Comparison of ENCODE assay signal across 22 cellular contexts in the genomic region with DNA sequence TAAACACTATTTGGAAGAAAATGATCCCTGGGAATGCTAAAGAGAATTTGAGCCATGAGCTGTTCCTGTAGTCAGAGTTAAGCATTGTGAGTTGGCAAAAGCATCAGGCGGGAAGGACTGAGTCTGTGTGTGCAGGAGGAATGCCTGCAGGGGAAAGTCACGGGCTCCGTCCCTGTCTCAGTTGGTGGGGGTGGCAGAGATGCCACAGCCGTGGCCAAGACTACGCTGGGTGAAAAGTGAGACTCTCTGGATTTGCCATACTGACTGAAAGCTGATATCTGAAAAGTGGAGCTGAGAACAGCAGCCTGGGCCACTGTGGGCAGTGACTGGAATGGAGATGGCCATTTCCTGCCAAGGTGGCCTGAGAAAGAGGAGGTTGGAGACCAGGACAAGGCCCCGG. TPM values are rescaled to one million over a fixed set of nuclear protein-coding genes. Genes with fewer than 3 reads are reported as not detected.
DNase-seq lines count a peak whose midpoint lies in the region; ATAC-seq and TF ChIP-seq lines count a peak whose summit lies in the region.
"Had no signal": no experiment of that assay in that cellular context is flagged by ENCODE, and none has a peak within 500 bp of the region (broad histone marks: within the 10 kb centered on the region; RNA-seq: fewer than 3 reads in every experiment).

No MANE protein-coding gene starts in this region.

- peaks cover under 1% of the 10 kb centered on the region for H3K27me3 Mint-ChIP-seq in activated CD8-positive, alpha-beta memory T cell treated with anti-CD3 and anti-CD28 coated beads, Interleukin-2, amount 10 ng/mL, durations not matched to agents 7 days and 5 days
- H3K27me3 Mint-ChIP-seq in naive B cell = no peaks in the 10 kb centered on the region
- peaks cover 7% of the 10 kb centered on the region for H3K27me3 Mint-ChIP-seq in stimulated activated naive CD8-positive, alpha-beta T cell treated with anti-CD3 and anti-CD28 coated beads, Interleukin-15, amount 100 ng/mL, for 72 hours

- TF ChIP-seq CTCF in OCI-LY3 (IDR thresholded peaks at IDR 0.05; ENCODE audit: low read depth, low read length) = no peak

- H3K9me3 Mint-ChIP-seq in activated CD8-positive, alpha-beta memory T cell treated with anti-CD3 and anti-CD28 coated beads, Interleukin-2, amount 10 ng/mL, durations not matched to agents 7 days and 5 days (ENCODE audit: low read depth) = no peaks in the 10 kb centered on the region
- H3K9me3 Mint-ChIP-seq in naive B cell = no peaks in the 10 kb centered on the region
- no peaks in the 10 kb centered on the region for H3K9me3 Mint-ChIP-seq in stimulated activated naive CD8-positive, alpha-beta T cell treated with anti-CD3 and anti-CD28 coated beads, Interleukin-15, amount 100 ng/mL, for 72 hours

- H3K27ac ChIP-seq in OCI-LY3 (ENCODE audit: low read length) = peak overlapping the region; percentile 17; the same call in 1 of the 2 replicates

- peaks cover 95% of the 10 kb centered on the region for H4K20me1 ChIP-seq in OCI-LY3 (ENCODE audit: insufficient read depth, low read length)

- no peak overlapping the region for H3K4me3 ChIP-seq in OCI-LY3 (ENCODE audit: low read length)
- H3K4me3 ChIP-seq: HAP-1, K562 had no signal

- DNase-seq in activated CD8-positive, alpha-beta memory T cell treated with anti-CD3 and anti-CD28 coated beads, Interleukin-2, amount 50 U/mL, for 48 hours = peak; percentile 18
- no peak for DNase-seq in activated CD8-positive, alpha-beta memory T cell treated with anti-CD3 and anti-CD28 coated beads, Interleukin-2, amount 10 ng/mL, durations not matched to agents 7 days and 5 days
- DNase-seq in naive B cell = no peak
- peak; percentile 29 for DNase-seq in ureter (ENCODE audit: low spot score)
- no peak for DNase-seq in glomerular visceral epithelial cell (ENCODE audit: extremely low spot score)
- no peak for DNase-seq in stimulated activated naive CD8-positive, alpha-beta T cell treated with anti-CD3 and anti-CD28 coated beads, Interleukin-15, amount 100 ng/mL, for 72 hours
- DNase-seq: 8988T, EL, GF-D8, NCI-H1092, NCI-H1436, NCI-H187 treated with DMSO at 0.1 percent for 48 hours, NCI-H2227 treated with DMSO at 0.1 percent for 48 hours, NCI-H510A treated with DMSO at 0.1 percent for 48 hours, NCI-H748 treated with DMSO at 0.1 percent for 48 hours had no signal

- H2AFZ ChIP-seq in OCI-LY3 (ENCODE audit: low read depth, low read length) = no peak overlapping the region

- no peak overlapping the region for H3K4me2 ChIP-seq in OCI-LY3 (ENCODE audit: low read length)

- no peak overlapping the region for H3K9ac ChIP-seq in OCI-LY3 (ENCODE audit: low read length)

- no peaks in the 10 kb centered on the region for H3K4me1 Mint-ChIP-seq in activated CD8-positive, alpha-beta memory T cell treated with anti-CD3 and anti-CD28 coated beads, Interleukin-2, amount 10 ng/mL, durations not matched to agents 7 days and 5 days
- peaks cover 49 to 64% (median 53%) of the 10 kb centered on the region in 3 donors for H3K4me1 Mint-ChIP-seq in naive B cell
- no peaks in the 10 kb centered on the region for H3K4me1 Mint-ChIP-seq in stimulated activated naive CD8-positive, alpha-beta T cell treated with anti-CD3 and anti-CD28 coated beads, Interleukin-15, amount 100 ng/mL, for 72 hours

- H3K4me3 Mint-ChIP-seq in activated CD8-positive, alpha-beta memory T cell treated with anti-CD3 and anti-CD28 coated beads, Interleukin-2, amount 10 ng/mL, durations not matched to agents 7 days and 5 days = no peak overlapping the region
- peak overlapping the region in 7 of 8 donors; percentile 19 to 77 (median 50) for H3K4me3 Mint-ChIP-seq in naive B cell
- no peak overlapping the region for H3K4me3 Mint-ChIP-seq in stimulated activated naive CD8-positive, alpha-beta T cell treated with anti-CD3 and anti-CD28 coated beads, Interleukin-15, amount 100 ng/mL, for 72 hours

- H3K27me3 ChIP-seq in OCI-LY3 (ENCODE audit: low read depth, low read length) = no peaks in the 10 kb centered on the region

- H3K36me3 ChIP-seq in OCI-LY3 (replicated peaks; ENCODE audit: low read depth, low read length) = peaks cover 80% of the 10 kb centered on the region
- H3K36me3 ChIP-seq: HAP-1 had no signal

- no peaks in the 10 kb centered on the region for H3K9me3 ChIP-seq in OCI-LY3 (ENCODE audit: insufficient read depth, low read length)
- H3K9me3 ChIP-seq: HAP-1 had no signal

- H3K79me2 ChIP-seq in OCI-LY3 (ENCODE audit: low read length) = peaks cover 100% of the 10 kb centered on the region

- no peak for ATAC-seq in activated CD8-positive, alpha-beta memory T cell treated with anti-CD3 and anti-CD28 coated beads, Interleukin-2, amount 10 ng/mL, durations not matched to agents 7 days and 5 days
- no peak for ATAC-seq in naive B cell (ENCODE audit: low read depth in 2 of 2)
- ATAC-seq in stimulated activated naive CD8-positive, alpha-beta T cell treated with anti-CD3 and anti-CD28 coated beads, Interleukin-15, amount 100 ng/mL, for 72 hours = no peak
- ATAC-seq in GM21381 (IDR thresholded peaks at IDR 0.05; ENCODE audit: unreplicated experiment) = no peak
- ATAC-seq: K562, Panc1, SK-N-SH treated with all-trans-retinoic acid at 6 μM for 48 hours had no signal

- peaks cover 21% of the 10 kb centered on the region for H3K4me1 ChIP-seq in OCI-LY3 (ENCODE audit: low read length)
- H3K4me1 ChIP-seq: HAP-1 had no signal

- no peak overlapping the region for H3K27ac Mint-ChIP-seq in activated CD8-positive, alpha-beta memory T cell treated with anti-CD3 and anti-CD28 coated beads, Interleukin-2, amount 10 ng/mL, durations not matched to agents 7 days and 5 days
- H3K27ac Mint-ChIP-seq in naive B cell = peak overlapping the region; percentile 12 to 97 (median 62)
- H3K27ac Mint-ChIP-seq in stimulated activated naive CD8-positive, alpha-beta T cell treated with anti-CD3 and anti-CD28 coated beads, Interleukin-15, amount 100 ng/mL, for 72 hours = no peak overlapping the region

- H3K36me3 Mint-ChIP-seq in activated CD8-positive, alpha-beta memory T cell treated with anti-CD3 and anti-CD28 coated beads, Interleukin-2, amount 10 ng/mL, durations not matched to agents 7 days and 5 days = no peaks in the 10 kb centered on the region
- peaks cover 18 to 27% of the 10 kb centered on the region in 2 donors for H3K36me3 Mint-ChIP-seq in naive B cell

- CTCF ChIA-PET in activated CD8-positive, alpha-beta memory T cell treated with anti-CD3 and anti-CD28 coated beads, Interleukin-2, amount 10 ng/mL, durations not matched to agents 7 days and 5 days (lab: Charles Lee) = no interaction called here

RNA-seq across cellular contexts. Expression of gene SYK, which starts 37.1 kb away (rescaled TPM):
- under 1 TPM; 0.26 to 0.28 TPM for total RNA-seq in activated CD8-positive, alpha-beta memory T cell treated with anti-CD3 and anti-CD28 coated beads, Interleukin-2, amount 10 ng/mL, durations not matched to agents 7 days and 5 days
- polyA plus RNA-seq in naive B cell (ENCODE audit: low read depth in 6 of 6) = 100 to 1,000 TPM; 163 to 261 (median 214) TPM
- 52.9 TPM for total RNA-seq in ureter
- total RNA-seq: LHCN-M2 had no signal

Comparison
In these comparisons a context has a peak if more than half of its experiments do, and no peak if none do; other contexts are left out.
1. DNase-seq: peak in activated CD8-positive, alpha-beta memory T cell treated with anti-CD3 and anti-CD28 coated beads, Interleukin-2, amount 50 U/mL, for 48 hours (single experiment) and ureter (single experiment); none in activated CD8-positive, alpha-beta memory T cell treated with anti-CD3 and anti-CD28 coated beads, Interleukin-2, amount 10 ng/mL, durations not matched to agents 7 days and 5 days (single experiment), naive B cell (single experiment), glomerular visceral epithelial cell (single experiment) and stimulated activated naive CD8-positive, alpha-beta T cell treated with anti-CD3 and anti-CD28 coated beads, Interleukin-15, amount 100 ng/mL, for 72 hours (0 of 2).
2. H3K27ac Mint-ChIP-seq: peak in naive B cell (6 of 6); none in activated CD8-positive, alpha-beta memory T cell treated with anti-CD3 and anti-CD28 coated beads, Interleukin-2, amount 10 ng/mL, durations not matched to agents 7 days and 5 days (single experiment) and stimulated activated naive CD8-positive, alpha-beta T cell treated with anti-CD3 and anti-CD28 coated beads, Interleukin-15, amount 100 ng/mL, for 72 hours (0 of 2).
3. H3K4me3 Mint-ChIP-seq: peak in naive B cell (7 of 8); none in activated CD8-positive, alpha-beta memory T cell treated with anti-CD3 and anti-CD28 coated beads, Interleukin-2, amount 10 ng/mL, durations not matched to agents 7 days and 5 days (single experiment) and stimulated activated naive CD8-positive, alpha-beta T cell treated with anti-CD3 and anti-CD28 coated beads, Interleukin-15, amount 100 ng/mL, for 72 hours (0 of 2).
4. RNA of gene SYK, which starts 37.1 kb away (total RNA-seq): 52.9 TPM in ureter (single experiment); 0.26 to 0.28 TPM in activated CD8-positive, alpha-beta memory T cell treated with anti-CD3 and anti-CD28 coated beads, Interleukin-2, amount 10 ng/mL, durations not matched to agents 7 days and 5 days; every median in the first group is over 10 times any median in the second.